Comparison of ENCODE assay signal across 1 cellular context in genomic region chr12:65170245-65170881, GRCh38.
TF ChIP-seq lines count a peak whose summit lies in the region.

No MANE protein-coding gene starts in this region.

TF ChIP-seq in HEK293, 187 proteins besides CTCF, POLR2A, EP300 and RAD21 (continued from another document and continues in another):
- TF ChIP-seq, protein P1, sequence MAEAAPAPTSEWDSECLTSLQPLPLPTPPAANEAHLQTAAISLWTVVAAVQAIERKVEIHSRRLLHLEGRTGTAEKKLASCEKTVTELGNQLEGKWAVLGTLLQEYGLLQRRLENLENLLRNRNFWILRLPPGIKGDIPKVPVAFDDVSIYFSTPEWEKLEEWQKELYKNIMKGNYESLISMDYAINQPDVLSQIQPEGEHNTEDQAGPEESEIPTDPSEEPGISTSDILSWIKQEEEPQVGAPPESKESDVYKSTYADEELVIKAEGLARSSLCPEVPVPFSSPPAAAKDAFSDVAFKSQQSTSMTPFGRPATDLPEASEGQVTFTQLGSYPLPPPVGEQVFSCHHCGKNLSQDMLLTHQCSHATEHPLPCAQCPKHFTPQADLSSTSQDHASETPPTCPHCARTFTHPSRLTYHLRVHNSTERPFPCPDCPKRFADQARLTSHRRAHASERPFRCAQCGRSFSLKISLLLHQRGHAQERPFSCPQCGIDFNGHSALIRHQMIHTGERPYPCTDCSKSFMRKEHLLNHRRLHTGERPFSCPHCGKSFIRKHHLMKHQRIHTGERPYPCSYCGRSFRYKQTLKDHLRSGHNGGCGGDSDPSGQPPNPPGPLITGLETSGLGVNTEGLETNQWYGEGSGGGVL (tag by site-specific recombination; IDR thresholded peaks at IDR 0.05): 0 out of 2 replicates have a peak, but pooled peaks have one; percentile 22
- TF ChIP-seq ZNF23 (tag by site-specific recombination; IDR thresholded peaks at IDR 0.05; ENCODE audit: borderline replicate concordance): no peak
- TF ChIP-seq ZNF843 (tag by site-specific recombination; IDR thresholded peaks at IDR 0.05): no peak
- peak; percentile 24; the same call in 1 of the 2 replicates for TF ChIP-seq ZEB2 (tag by site-specific recombination; IDR thresholded peaks at IDR 0.05)
- TF ChIP-seq ZNF76 (tag by site-specific recombination; IDR thresholded peaks at IDR 0.05; ENCODE audit: borderline replicate concordance, low read depth): peak; percentile 23; the same call in 1 of the 2 replicates
- peak; percentile 95 for TF ChIP-seq ZNF335 (tag by site-specific recombination; conservative IDR thresholded peaks at IDR 0.05)
- TF ChIP-seq ZNF274 (IDR thresholded peaks at IDR 0.05; ENCODE audit: low read length): no peak
- no peak for TF ChIP-seq ZNF274 (tag by site-specific recombination; IDR thresholded peaks at IDR 0.05; ENCODE audit: borderline replicate concordance)
- no peak for TF ChIP-seq ZNF561 (tag by site-specific recombination; IDR thresholded peaks at IDR 0.05; ENCODE audit: borderline replicate concordance)
- TF ChIP-seq, protein P2, sequence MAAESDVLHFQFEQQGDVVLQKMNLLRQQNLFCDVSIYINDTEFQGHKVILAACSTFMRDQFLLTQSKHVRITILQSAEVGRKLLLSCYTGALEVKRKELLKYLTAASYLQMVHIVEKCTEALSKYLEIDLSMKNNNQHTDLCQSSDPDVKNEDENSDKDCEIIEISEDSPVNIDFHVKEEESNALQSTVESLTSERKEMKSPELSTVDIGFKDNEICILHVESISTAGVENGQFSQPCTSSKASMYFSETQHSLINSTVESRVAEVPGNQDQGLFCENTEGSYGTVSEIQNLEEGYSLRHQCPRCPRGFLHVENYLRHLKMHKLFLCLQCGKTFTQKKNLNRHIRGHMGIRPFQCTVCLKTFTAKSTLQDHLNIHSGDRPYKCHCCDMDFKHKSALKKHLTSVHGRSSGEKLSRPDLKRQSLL (tag by site-specific recombination; IDR thresholded peaks at IDR 0.05): no peak
- peak; percentile 75; the same call in 1 of the 2 replicates for TF ChIP-seq GLIS2 (tag by site-specific recombination; IDR thresholded peaks at IDR 0.05)
- 0 out of 2 replicates have a peak, but pooled peaks have one; percentile 26 for TF ChIP-seq KLF17 (tag by site-specific recombination; IDR thresholded peaks at IDR 0.05)
- TF ChIP-seq WT1 (tag by site-specific recombination; IDR thresholded peaks at IDR 0.05): peak; percentile 33; the same call in 1 of the 2 replicates
- TF ChIP-seq ZNF549 (tag by site-specific recombination; IDR thresholded peaks at IDR 0.05): no peak
- peak; percentile 69 for TF ChIP-seq OSR2 (tag by site-specific recombination; IDR thresholded peaks at IDR 0.05)
- TF ChIP-seq SP3 (tag by site-specific recombination; IDR thresholded peaks at IDR 0.05): no peak
- TF ChIP-seq KLF7 (tag by site-specific recombination; IDR thresholded peaks at IDR 0.05; ENCODE audit: borderline replicate concordance): no peak
- TF ChIP-seq ZNF266 (tag by site-specific recombination; IDR thresholded peaks at IDR 0.05; ENCODE audit: low read depth): no peak
- TF ChIP-seq ZNF501 (tag by site-specific recombination; IDR thresholded peaks at IDR 0.05): peak; percentile 35; the same call in 1 of the 2 replicates
- TF ChIP-seq ZNF610 (tag by site-specific recombination; IDR thresholded peaks at IDR 0.05; ENCODE audit: borderline replicate concordance): 0 out of 2 replicates have a peak, but pooled peaks have one; percentile 11
- TF ChIP-seq ZNF175 (tag by site-specific recombination; IDR thresholded peaks at IDR 0.05): no peak
- TF ChIP-seq ZNF548 (tag by site-specific recombination; IDR thresholded peaks at IDR 0.05): no peak
- TF ChIP-seq, protein P3, sequence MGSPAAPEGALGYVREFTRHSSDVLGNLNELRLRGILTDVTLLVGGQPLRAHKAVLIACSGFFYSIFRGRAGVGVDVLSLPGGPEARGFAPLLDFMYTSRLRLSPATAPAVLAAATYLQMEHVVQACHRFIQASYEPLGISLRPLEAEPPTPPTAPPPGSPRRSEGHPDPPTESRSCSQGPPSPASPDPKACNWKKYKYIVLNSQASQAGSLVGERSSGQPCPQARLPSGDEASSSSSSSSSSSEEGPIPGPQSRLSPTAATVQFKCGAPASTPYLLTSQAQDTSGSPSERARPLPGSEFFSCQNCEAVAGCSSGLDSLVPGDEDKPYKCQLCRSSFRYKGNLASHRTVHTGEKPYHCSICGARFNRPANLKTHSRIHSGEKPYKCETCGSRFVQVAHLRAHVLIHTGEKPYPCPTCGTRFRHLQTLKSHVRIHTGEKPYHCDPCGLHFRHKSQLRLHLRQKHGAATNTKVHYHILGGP (tag by site-specific recombination; IDR thresholded peaks at IDR 0.05): no peak
- TF ChIP-seq KLF10 (tag by site-specific recombination; IDR thresholded peaks at IDR 0.05): no peak
- TF ChIP-seq GLIS1 (tag by site-specific recombination; IDR thresholded peaks at IDR 0.05): peak; percentile 62
- no peak for TF ChIP-seq ZBTB44 (tag by site-specific recombination; IDR thresholded peaks at IDR 0.05)
- no peak for TF ChIP-seq ZNF514 (tag by site-specific recombination; IDR thresholded peaks at IDR 0.05)
- peak; percentile 97 for TF ChIP-seq PRDM10 (tag by site-specific recombination; IDR thresholded peaks at IDR 0.05)
- TF ChIP-seq ZBTB1 (tag by site-specific recombination; IDR thresholded peaks at IDR 0.05): no peak
- peak; percentile 40; the same call in 1 of the 2 replicates for TF ChIP-seq ZNF366 (tag by site-specific recombination; conservative IDR thresholded peaks at IDR 0.05)
- TF ChIP-seq, protein P4, sequence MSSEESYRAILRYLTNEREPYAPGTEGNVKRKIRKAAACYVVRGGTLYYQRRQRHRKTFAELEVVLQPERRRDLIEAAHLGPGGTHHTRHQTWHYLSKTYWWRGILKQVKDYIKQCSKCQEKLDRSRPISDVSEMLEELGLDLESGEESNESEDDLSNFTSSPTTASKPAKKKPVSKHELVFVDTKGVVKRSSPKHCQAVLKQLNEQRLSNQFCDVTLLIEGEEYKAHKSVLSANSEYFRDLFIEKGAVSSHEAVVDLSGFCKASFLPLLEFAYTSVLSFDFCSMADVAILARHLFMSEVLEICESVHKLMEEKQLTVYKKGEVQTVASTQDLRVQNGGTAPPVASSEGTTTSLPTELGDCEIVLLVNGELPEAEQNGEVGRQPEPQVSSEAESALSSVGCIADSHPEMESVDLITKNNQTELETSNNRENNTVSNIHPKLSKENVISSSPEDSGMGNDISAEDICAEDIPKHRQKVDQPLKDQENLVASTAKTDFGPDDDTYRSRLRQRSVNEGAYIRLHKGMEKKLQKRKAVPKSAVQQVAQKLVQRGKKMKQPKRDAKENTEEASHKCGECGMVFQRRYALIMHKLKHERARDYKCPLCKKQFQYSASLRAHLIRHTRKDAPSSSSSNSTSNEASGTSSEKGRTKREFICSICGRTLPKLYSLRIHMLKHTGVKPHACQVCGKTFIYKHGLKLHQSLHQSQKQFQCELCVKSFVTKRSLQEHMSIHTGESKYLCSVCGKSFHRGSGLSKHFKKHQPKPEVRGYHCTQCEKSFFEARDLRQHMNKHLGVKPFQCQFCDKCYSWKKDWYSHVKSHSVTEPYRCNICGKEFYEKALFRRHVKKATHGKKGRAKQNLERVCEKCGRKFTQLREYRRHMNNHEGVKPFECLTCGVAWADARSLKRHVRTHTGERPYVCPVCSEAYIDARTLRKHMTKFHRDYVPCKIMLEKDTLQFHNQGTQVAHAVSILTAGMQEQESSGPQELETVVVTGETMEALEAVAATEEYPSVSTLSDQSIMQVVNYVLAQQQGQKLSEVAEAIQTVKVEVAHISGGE (tag by site-specific recombination; conservative IDR thresholded peaks at IDR 0.05; ENCODE audit: low read depth): no peak; the same call in 1 of the 2 replicates
- TF ChIP-seq SP7 (tag by site-specific recombination; IDR thresholded peaks at IDR 0.05): 0 out of 2 replicates have a peak, but pooled peaks have one; percentile 14
- no peak for TF ChIP-seq SCRT2 (tag by site-specific recombination; IDR thresholded peaks at IDR 0.05)
- TF ChIP-seq TSHZ1 (tag by site-specific recombination; IDR thresholded peaks at IDR 0.05; ENCODE audit: borderline replicate concordance): no peak
- no peak for TF ChIP-seq ZNF138 (tag by site-specific recombination; IDR thresholded peaks at IDR 0.05; ENCODE audit: borderline replicate concordance)
- TF ChIP-seq, protein P5, sequence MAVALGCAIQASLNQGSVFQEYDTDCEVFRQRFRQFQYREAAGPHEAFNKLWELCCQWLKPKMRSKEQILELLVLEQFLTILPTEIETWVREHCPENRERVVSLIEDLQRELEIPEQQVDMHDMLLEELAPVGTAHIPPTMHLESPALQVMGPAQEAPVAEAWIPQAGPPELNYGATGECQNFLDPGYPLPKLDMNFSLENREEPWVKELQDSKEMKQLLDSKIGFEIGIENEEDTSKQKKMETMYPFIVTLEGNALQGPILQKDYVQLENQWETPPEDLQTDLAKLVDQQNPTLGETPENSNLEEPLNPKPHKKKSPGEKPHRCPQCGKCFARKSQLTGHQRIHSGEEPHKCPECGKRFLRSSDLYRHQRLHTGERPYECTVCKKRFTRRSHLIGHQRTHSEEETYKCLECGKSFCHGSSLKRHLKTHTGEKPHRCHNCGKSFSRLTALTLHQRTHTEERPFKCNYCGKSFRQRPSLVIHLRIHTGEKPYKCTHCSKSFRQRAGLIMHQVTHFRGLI (tag by site-specific recombination; IDR thresholded peaks at IDR 0.05): no peak
- TF ChIP-seq, protein P6, sequence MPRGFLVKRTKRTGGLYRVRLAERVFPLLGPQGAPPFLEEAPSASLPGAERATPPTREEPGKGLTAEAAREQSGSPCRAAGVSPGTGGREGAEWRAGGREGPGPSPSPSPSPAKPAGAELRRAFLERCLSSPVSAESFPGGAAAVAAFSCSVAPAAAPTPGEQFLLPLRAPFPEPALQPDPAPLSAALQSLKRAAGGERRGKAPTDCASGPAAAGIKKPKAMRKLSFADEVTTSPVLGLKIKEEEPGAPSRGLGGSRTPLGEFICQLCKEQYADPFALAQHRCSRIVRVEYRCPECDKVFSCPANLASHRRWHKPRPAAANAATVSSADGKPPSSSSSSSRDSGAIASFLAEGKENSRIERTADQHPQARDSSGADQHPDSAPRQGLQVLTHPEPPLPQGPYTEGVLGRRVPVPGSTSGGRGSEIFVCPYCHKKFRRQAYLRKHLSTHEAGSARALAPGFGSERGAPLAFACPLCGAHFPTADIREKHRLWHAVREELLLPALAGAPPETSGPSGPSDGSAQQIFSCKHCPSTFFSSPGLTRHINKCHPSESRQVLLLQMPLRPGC (tag by site-specific recombination; IDR thresholded peaks at IDR 0.05): no peak
